Comparison of ENCODE assay signal across 22 cellular contexts in the genomic region with DNA sequence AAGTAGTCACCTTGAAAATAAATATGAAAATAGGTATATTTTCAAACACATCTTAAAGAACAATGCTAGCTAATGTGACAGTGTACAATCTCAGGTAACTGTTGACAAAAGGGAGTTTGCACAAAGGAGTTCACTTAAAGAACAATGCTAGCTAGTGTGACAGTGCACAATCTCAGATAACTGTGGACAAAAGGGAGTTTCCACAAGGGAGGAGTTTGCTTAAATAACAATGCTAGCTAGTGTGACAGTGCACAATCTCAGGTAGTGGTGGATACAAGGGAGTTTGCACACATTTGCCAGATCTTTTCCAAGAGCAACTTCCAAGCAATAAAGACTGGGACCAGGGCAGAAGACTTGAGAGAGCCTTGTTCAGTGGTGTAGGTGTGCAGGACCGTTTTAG.
"Had no signal": no experiment of that assay in that cellular context is flagged by ENCODE, and none has a peak within 500 bp of the region (broad histone marks: within the 10 kb centered on the region; RNA-seq: fewer than 3 reads in every experiment).

No MANE protein-coding gene starts in this region.

- H3K4me2 ChIP-seq: neural progenitor cell had no signal

- H3K27ac Mint-ChIP-seq: activated CD8-positive, alpha-beta T cell treated with anti-CD3 and anti-CD28 coated beads for 36 hours; activated naive CD4-positive, alpha-beta T cell treated with anti-CD3 and anti-CD28 coated beads for 36 hours; activated naive CD8-positive, alpha-beta T cell treated with anti-CD3 and anti-CD28 coated beads, Interleukin-2, amount 50 U/mL, for 24 hours; activated T-cell treated with anti-CD3 and anti-CD28 coated beads, Interleukin-2, amount 50 U/mL, for 24 hours; activated T-helper 2 cell treated with anti-CD3 and anti-CD28 coated beads, Interferon-gamma antibody, Interleukin-2, Interleukin-4, amounts not matched to agents 10 μg/mL and 5 μg/mL and 100 μg/mL, durations not matched to agents 14 hours and 24 hours and 36 hours; brain; effector memory CD8-positive, alpha-beta T cell; memory B cell; naive thymus-derived CD4-positive, alpha-beta T cell; neural progenitor cell; type B pancreatic cell had no signal

- H3K36me3 Mint-ChIP-seq: brain; memory B cell; naive thymus-derived CD4-positive, alpha-beta T cell; neural progenitor cell; type B pancreatic cell had no signal

- H2AFZ ChIP-seq: neural progenitor cell had no signal

- H3K9me3 Mint-ChIP-seq: activated CD8-positive, alpha-beta T cell treated with anti-CD3 and anti-CD28 coated beads for 36 hours; brain; neural progenitor cell; type B pancreatic cell had no signal

- H3K27ac ChIP-seq: neural progenitor cell, psoas muscle, right lobe of liver, suprapubic skin had no signal

- H3K9ac ChIP-seq: neural progenitor cell had no signal

- H3K4me3 Mint-ChIP-seq: activated CD8-positive, alpha-beta T cell treated with anti-CD3 and anti-CD28 coated beads for 36 hours; activated naive CD4-positive, alpha-beta T cell treated with anti-CD3 and anti-CD28 coated beads for 36 hours; activated naive CD8-positive, alpha-beta T cell treated with anti-CD3 and anti-CD28 coated beads, Interleukin-2, amount 50 U/mL, for 24 hours; activated T-cell treated with anti-CD3 and anti-CD28 coated beads, Interleukin-2, amount 50 U/mL, for 24 hours; brain; effector memory CD8-positive, alpha-beta T cell; memory B cell; naive thymus-derived CD4-positive, alpha-beta T cell; neural progenitor cell; stimulated activated naive CD8-positive, alpha-beta T cell treated with anti-CD3 and anti-CD28 coated beads, Interleukin-15, amount 100 ng/mL, for 72 hours; type B pancreatic cell had no signal

- H3K4me1 Mint-ChIP-seq: activated naive CD8-positive, alpha-beta T cell treated with anti-CD3 and anti-CD28 coated beads, Interleukin-2, amount 50 U/mL, for 24 hours; brain; memory B cell; naive thymus-derived CD4-positive, alpha-beta T cell; neural progenitor cell; stimulated activated naive CD8-positive, alpha-beta T cell treated with anti-CD3 and anti-CD28 coated beads, Interleukin-15, amount 100 ng/mL, for 72 hours had no signal

- ATAC-seq: activated CD8-positive, alpha-beta T cell treated with anti-CD3 and anti-CD28 coated beads for 36 hours; activated naive CD8-positive, alpha-beta T cell treated with anti-CD3 and anti-CD28 coated beads, Interleukin-2, amount 50 U/mL, for 24 hours; effector memory CD8-positive, alpha-beta T cell; naive thymus-derived CD4-positive, alpha-beta T cell; psoas muscle; right lobe of liver; stimulated activated naive CD8-positive, alpha-beta T cell treated with anti-CD3 and anti-CD28 coated beads, Interleukin-15, amount 100 ng/mL, for 72 hours had no signal

- H3K27me3 ChIP-seq: neural progenitor cell, right lobe of liver, suprapubic skin had no signal

- H3K4me3 ChIP-seq: neural progenitor cell, psoas muscle, right lobe of liver, suprapubic skin had no signal

- H3K4me1 ChIP-seq: neural progenitor cell, psoas muscle, right lobe of liver, suprapubic skin had no signal

- H3K36me3 ChIP-seq: neural progenitor cell, right lobe of liver, suprapubic skin had no signal

- H3K27me3 Mint-ChIP-seq: activated CD8-positive, alpha-beta T cell treated with anti-CD3 and anti-CD28 coated beads for 36 hours; activated naive CD8-positive, alpha-beta T cell treated with anti-CD3 and anti-CD28 coated beads, Interleukin-2, amount 50 U/mL, for 24 hours; activated T-cell treated with anti-CD3 and anti-CD28 coated beads, Interleukin-2, amount 50 U/mL, for 24 hours; effector memory CD8-positive, alpha-beta T cell; memory B cell; naive thymus-derived CD4-positive, alpha-beta T cell; stimulated activated naive CD8-positive, alpha-beta T cell treated with anti-CD3 and anti-CD28 coated beads, Interleukin-15, amount 100 ng/mL, for 72 hours; type B pancreatic cell had no signal

- H3K9me3 ChIP-seq: psoas muscle, right lobe of liver, suprapubic skin had no signal

- DNase-seq: activated CD4-positive, alpha-beta T cell treated with anti-CD3 and anti-CD28 coated beads for 48 hours; activated CD4-positive, CD25-positive, alpha-beta regulatory T cell; activated CD8-positive, alpha-beta T cell treated with anti-CD3 and anti-CD28 coated beads for 36 hours; activated naive CD4-positive, alpha-beta T cell treated with anti-CD3 and anti-CD28 coated beads for 36 hours; activated naive CD8-positive, alpha-beta T cell treated with anti-CD3 and anti-CD28 coated beads, Interleukin-2, amount 50 U/mL, for 24 hours; activated T-cell treated with anti-CD3 and anti-CD28 coated beads, Interleukin-2, amount 50 U/mL, for 24 hours; anterior cingulate cortex; caudate nucleus; effector memory CD8-positive, alpha-beta T cell; naive thymus-derived CD4-positive, alpha-beta T cell; psoas muscle; right lobe of liver; small intestine; stimulated activated CD4-positive, alpha-beta T cell treated with anti-CD3 and anti-CD28 coated beads, Interleukin-15, amount 100 ng/mL, for 24 hours; stimulated activated CD4-positive, alpha-beta T cell treated with anti-CD3 and anti-CD28 coated beads, Interleukin-2, amount 100 ng/mL, for 48 hours; stimulated activated naive CD8-positive, alpha-beta T cell treated with anti-CD3 and anti-CD28 coated beads, Interleukin-15, amount 100 ng/mL, for 72 hours had no signal
